In the genomic region with DNA sequence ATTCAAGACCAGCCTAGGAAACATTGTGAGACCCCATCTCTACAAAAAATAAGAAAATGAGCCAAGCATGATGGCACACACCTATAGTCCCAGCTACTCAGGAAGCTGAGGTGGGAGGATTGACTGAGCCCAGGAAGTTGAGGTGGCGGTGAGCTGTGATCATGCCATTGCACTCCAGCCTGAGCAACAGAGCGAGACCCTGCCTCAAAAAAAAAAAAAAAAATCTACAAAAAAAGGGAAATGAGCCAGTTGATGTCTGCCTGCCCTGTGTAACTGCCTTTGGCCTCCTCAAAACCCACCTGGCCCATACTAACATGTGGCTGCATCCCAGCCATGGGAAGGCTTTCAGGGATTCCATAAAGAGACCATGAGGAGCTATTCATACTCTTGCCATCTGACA, we compare ENCODE assay signal across 13 cellular contexts. TPM values are rescaled to one million over a fixed set of nuclear protein-coding genes. Genes with fewer than 3 reads are reported as not detected.
DNase-seq lines count a peak whose midpoint lies in the region; ATAC-seq and TF ChIP-seq lines count a peak whose summit lies in the region.
"Had no signal": no experiment of that assay in that cellular context is flagged by ENCODE, and none has a peak within 500 bp of the region (broad histone marks: within the 10 kb centered on the region; RNA-seq: fewer than 3 reads in every experiment).

No MANE protein-coding gene starts in this region.

- H3K9me3 Mint-ChIP-seq in IgD-negative memory B cell (no peaks in the 10 kb centered on the region), memory B cell (no peaks in the 10 kb centered on the region)
- no peaks in the 10 kb centered on the region for H3K9me3 Mint-ChIP-seq in activated CD8-positive, alpha-beta T cell treated with anti-CD3 and anti-CD28 coated beads, Interleukin-2, amount 10 ng/mL, durations not matched to agents 7 days and 5 days (ENCODE audit: insufficient read depth)

- ATAC-seq in activated CD8-positive, alpha-beta T cell treated with anti-CD3 and anti-CD28 coated beads, Interleukin-2, amount 10 ng/mL, durations not matched to agents 7 days and 5 days: no peak
- ATAC-seq in memory B cell (ENCODE audit: low read depth) (peak; percentile 34), HG03457 (IDR thresholded peaks at IDR 0.05; ENCODE audit: unreplicated experiment) (no peak), right lobe of liver (no peak)
- ATAC-seq: pancreas had no signal

- TF ChIP-seq CTCF in testis (IDR thresholded peaks at IDR 0.05) (no peak), right lobe of liver (IDR thresholded peaks at IDR 0.05) (no peak)

- peak overlapping the region in 1 of 11 experiments; percentile 10; a peak in 1 of 22 replicates for H3K27ac ChIP-seq in BLaER1 treated with 17β-estradiol and CSF1 and Interleukin-3, amounts not matched to agents 10 nM and 100 nM
- no peak overlapping the region for H3K27ac ChIP-seq in testis
- no peak overlapping the region for H3K27ac ChIP-seq in right lobe of liver
- H3K27ac ChIP-seq: pancreas had no signal

- peak overlapping the region; percentile 38 to 86 (median 72) for H3K4me3 Mint-ChIP-seq in IgD-negative memory B cell
- peak overlapping the region; percentile 48 for H3K4me3 Mint-ChIP-seq in activated CD8-positive, alpha-beta T cell treated with anti-CD3 and anti-CD28 coated beads, Interleukin-2, amount 10 ng/mL, durations not matched to agents 7 days and 5 days
- H3K4me3 Mint-ChIP-seq in memory B cell: peak overlapping the region; percentile 52

- H3K9me3 ChIP-seq in BLaER1 treated with 17β-estradiol and CSF1 and Interleukin-3, amounts not matched to agents 10 nM and 100 nM (replicated peaks in 1 of 11): no peaks in the 10 kb centered on the region
- H3K9me3 ChIP-seq in testis (no peaks in the 10 kb centered on the region), right lobe of liver (no peaks in the 10 kb centered on the region)
- H3K9me3 ChIP-seq: pancreas had no signal

- H3K4me1 Mint-ChIP-seq in IgD-negative memory B cell: peaks cover 34 to 54% (median 35%) of the 10 kb centered on the region in 3 donors
- peaks cover 59% of the 10 kb centered on the region for H3K4me1 Mint-ChIP-seq in activated CD8-positive, alpha-beta T cell treated with anti-CD3 and anti-CD28 coated beads, Interleukin-2, amount 10 ng/mL, durations not matched to agents 7 days and 5 days (ENCODE audit: low read depth)
- H3K4me1 Mint-ChIP-seq in memory B cell: peaks cover 40% of the 10 kb centered on the region

- H3K4me1 ChIP-seq in BLaER1 treated with 17β-estradiol and CSF1 and Interleukin-3, amounts not matched to agents 10 nM and 100 nM: peaks cover 57 to 62% (median 58%) of the 10 kb centered on the region in 10 experiments
- peaks cover 12% of the 10 kb centered on the region for H3K4me1 ChIP-seq in testis
- H3K4me1 ChIP-seq in right lobe of liver: peaks cover 0 to 25% (median 6%) of the 10 kb centered on the region in 4 donors

- H3K9ac ChIP-seq in BLaER1 treated with 17β-estradiol and CSF1 and Interleukin-3, amounts not matched to agents 10 nM and 100 nM: peak overlapping the region in 1 of 11 experiments; percentile 21; a peak in 1 of 22 replicates

- peaks cover 59 to 83% (median 71%) of the 10 kb centered on the region in 11 experiments for H3K36me3 ChIP-seq in BLaER1 treated with 17β-estradiol and CSF1 and Interleukin-3, amounts not matched to agents 10 nM and 100 nM
- H3K36me3 ChIP-seq in testis (ENCODE audit: low read depth, missing control alignments) (no peaks in the 10 kb centered on the region), right lobe of liver (peaks cover 0 to 44% (median 8%) of the 10 kb centered on the region in 4 donors)
- H3K36me3 ChIP-seq: pancreas had no signal

- POLR2A ChIA-PET in activated CD8-positive, alpha-beta T cell treated with anti-CD3 and anti-CD28 coated beads, Interleukin-2, amount 10 ng/mL, durations not matched to agents 7 days and 5 days (lab: Charles Lee): interaction anchor here (0.8 to 1.5 kb wide), 3 partner anchors 13 to 83 kb away, joined by 3 to 8 read pairs (median 4); a partner anchor contains a TSS

- H4K20me1 ChIP-seq in BLaER1 treated with 17β-estradiol and CSF1 and Interleukin-3, amounts not matched to agents 10 nM and 100 nM: peaks cover 46 to 66% (median 61%) of the 10 kb centered on the region in 11 experiments

- H3K27me3 Mint-ChIP-seq in IgD-negative memory B cell (no peaks in the 10 kb centered on the region), memory B cell (no peaks in the 10 kb centered on the region)
- H3K27me3 Mint-ChIP-seq in activated CD8-positive, alpha-beta T cell treated with anti-CD3 and anti-CD28 coated beads, Interleukin-2, amount 10 ng/mL, durations not matched to agents 7 days and 5 days (ENCODE audit: low read depth): no peaks in the 10 kb centered on the region

- H3K27ac Mint-ChIP-seq in IgD-negative memory B cell: peak overlapping the region; percentile 28 to 85 (median 73)
- peak overlapping the region; percentile 84 for H3K27ac Mint-ChIP-seq in activated CD8-positive, alpha-beta T cell treated with anti-CD3 and anti-CD28 coated beads, Interleukin-2, amount 10 ng/mL, durations not matched to agents 7 days and 5 days
- H3K27ac Mint-ChIP-seq in memory B cell: peak overlapping the region; percentile 31

- DNase-seq in activated CD8-positive, alpha-beta T cell treated with anti-CD3 and anti-CD28 coated beads, Interleukin-2, amount 10 ng/mL, durations not matched to agents 7 days and 5 days: peak; percentile 61
- DNase-seq in memory B cell (ENCODE audit: low spot score in 2 of 2): peak; percentile 37 to 62
- DNase-seq in testis: no peak
- DNase-seq in right lobe of liver: no peak
- DNase-seq in A172 (ENCODE audit: low spot score): no peak
- DNase-seq: aorta, dermis blood vessel endothelial cell, NCI-H1092, NCI-H226, pancreas had no signal

- TF ChIP-seq POLR2A in testis (IDR thresholded peaks at IDR 0.05) (no peak), right lobe of liver (IDR thresholded peaks at IDR 0.05) (no peak)

- WGBS in testis, 2 donors: 95 to 100% methylated on average over 2 of the region's 2 CpGs
- WGBS in right lobe of liver (ENCODE audit: insufficient coverage, low coverage, low lambda C conversion rate, missing lambda C conversion rate): 83% methylated on average over 1 of the region's 2 CpGs

- intact Hi-C loops in testis (cut with DNase I; ENCODE audit: low total_unique reads) (no loop called here), right lobe of liver (cut with DNase I) (loop anchor here in 1 of 2 donors (10.0 kb wide), 1 partner anchor 127 kb away; no protein-coding TSS in a partner anchor)

- H3K36me3 Mint-ChIP-seq in IgD-negative memory B cell (peaks cover 11% of the 10 kb centered on the region), memory B cell (peaks cover 11% of the 10 kb centered on the region)
- peaks cover 66% of the 10 kb centered on the region for H3K36me3 Mint-ChIP-seq in activated CD8-positive, alpha-beta T cell treated with anti-CD3 and anti-CD28 coated beads, Interleukin-2, amount 10 ng/mL, durations not matched to agents 7 days and 5 days (ENCODE audit: low read depth)

- no peaks in the 10 kb centered on the region for H3K27me3 ChIP-seq in BLaER1 treated with 17β-estradiol and CSF1 and Interleukin-3, amounts not matched to agents 10 nM and 100 nM
- no peaks in the 10 kb centered on the region for H3K27me3 ChIP-seq in testis
- no peaks in the 10 kb centered on the region for H3K27me3 ChIP-seq in right lobe of liver
- H3K27me3 ChIP-seq: pancreas had no signal

- CTCF ChIA-PET in activated CD8-positive, alpha-beta T cell treated with anti-CD3 and anti-CD28 coated beads, Interleukin-2, amount 10 ng/mL, durations not matched to agents 7 days and 5 days (lab: Charles Lee): interaction anchor here (0.6 to 6.1 kb wide), 7 partner anchors 9 to 316 kb away, joined by 3 to 43 read pairs (median 4); no protein-coding TSS in a partner anchor

- peak overlapping the region; percentile 72 to 99 (median 96) for H3K4me2 ChIP-seq in BLaER1 treated with 17β-estradiol and CSF1 and Interleukin-3, amounts not matched to agents 10 nM and 100 nM

- H3K4me3 ChIP-seq in BLaER1 treated with 17β-estradiol and CSF1 and Interleukin-3, amounts not matched to agents 10 nM and 100 nM: no peak overlapping the region
- H3K4me3 ChIP-seq in testis: no peak overlapping the region
- no peak overlapping the region for H3K4me3 ChIP-seq in right lobe of liver
- H3K4me3 ChIP-seq: pancreas had no signal

RNA-seq across cellular contexts. Expression of a gene that starts 4.5 kb away (rescaled TPM):
- polyA plus RNA-seq in IgD-negative memory B cell (10.9 TPM), testis (ENCODE audit: insufficient read depth, low read depth, low replicate concordance) (23.5 TPM)
- total RNA-seq in activated CD8-positive, alpha-beta T cell treated with anti-CD3 and anti-CD28 coated beads, Interleukin-2, amount 10 ng/mL, durations not matched to agents 7 days and 5 days: 10 to 100 TPM; 25.9 to 30.5 TPM
- total RNA-seq in testis (10 to 100 TPM; 23.0 to 25.2 TPM), right lobe of liver (10 to 100 TPM; 15.1 to 38.4 (median 22.7) TPM)
- total RNA-seq in A172 (2014; rRNA removed; shearing (Covaris generic)): 3.7 and 8.8 TPM in 2 replicates

RNA-seq across cellular contexts. Expression of a gene that starts 4.8 kb away (rescaled TPM):
- polyA plus RNA-seq in IgD-negative memory B cell (not detected), testis (ENCODE audit: insufficient read depth, low read depth, low replicate concordance) (93.7 TPM)
- under 1 TPM; 0.47 to 0.63 TPM for total RNA-seq in activated CD8-positive, alpha-beta T cell treated with anti-CD3 and anti-CD28 coated beads, Interleukin-2, amount 10 ng/mL, durations not matched to agents 7 days and 5 days
- total RNA-seq in testis (10 to 100 TPM; 31.3 to 40.4 TPM), right lobe of liver (1 to 10 TPM in 3 of 6 experiments, under 1 TPM in 3; 0.42 to 1.2 (median 0.99) TPM)
- 0.05 and 0.55 TPM in 2 replicates for total RNA-seq in A172 (2014; rRNA removed; shearing (Covaris generic))

RNA-seq across cellular contexts. Expression of a gene that starts 40.2 kb away (rescaled TPM):
- polyA plus RNA-seq in IgD-negative memory B cell: 101 TPM
- 10 to 100 TPM; 50.2 to 52.4 TPM for total RNA-seq in activated CD8-positive, alpha-beta T cell treated with anti-CD3 and anti-CD28 coated beads, Interleukin-2, amount 10 ng/mL, durations not matched to agents 7 days and 5 days
- total RNA-seq in testis: 10 to 100 TPM; 56.8 to 59.7 TPM
- polyA plus RNA-seq in testis (ENCODE audit: insufficient read depth, low read depth, low replicate concordance): 24.0 TPM
- total RNA-seq in right lobe of liver: 10 to 100 TPM in 4 of 6 experiments, 1 to 10 TPM in 2; 8.9 to 23.9 (median 11.7) TPM
- 21.4 and 21.6 TPM in 2 replicates for total RNA-seq in A172 (2014; rRNA removed; shearing (Covaris generic))

RNA-seq across cellular contexts. Expression of a gene that starts 44.8 kb away (rescaled TPM):
- polyA plus RNA-seq in IgD-negative memory B cell: 111 TPM
- 100 to 1,000 TPM; 125 to 134 TPM for total RNA-seq in activated CD8-positive, alpha-beta T cell treated with anti-CD3 and anti-CD28 coated beads, Interleukin-2, amount 10 ng/mL, durations not matched to agents 7 days and 5 days
- 100 to 1,000 TPM; 239 to 297 TPM for total RNA-seq in testis
- 121 TPM for polyA plus RNA-seq in testis (ENCODE audit: insufficient read depth, low read depth, low replicate concordance)
- 10 to 100 TPM; 23.4 to 67.8 (median 33.9) TPM for total RNA-seq in right lobe of liver
- total RNA-seq in A172 (2014; rRNA removed; shearing (Covaris generic)): 68.5 and 72.4 TPM in 2 replicates

RNA-seq across cellular contexts. Expression of a gene that starts 45.6 kb away (rescaled TPM):
- polyA plus RNA-seq in IgD-negative memory B cell (13.4 TPM), testis (ENCODE audit: insufficient read depth, low read depth, low replicate concordance) (108 TPM)
- 10 to 100 TPM; 58.9 to 63.6 TPM for total RNA-seq in activated CD8-positive, alpha-beta T cell treated with anti-CD3 and anti-CD28 coated beads, Interleukin-2, amount 10 ng/mL, durations not matched to agents 7 days and 5 days
- total RNA-seq in testis (100 to 1,000 TPM; 115 to 154 TPM), right lobe of liver (10 to 100 TPM; 12.2 to 21.1 (median 18.2) TPM)
- 25.5 and 27.9 TPM in 2 replicates for total RNA-seq in A172 (2014; rRNA removed; shearing (Covaris generic))

Comparison
In these comparisons a context has a peak if more than half of its experiments do, and no peak if none do; other contexts are left out.
1. H3K27ac Mint-ChIP-seq: peak in every context shown above with its lines; median percentile 84 in activated CD8-positive, alpha-beta T cell treated with anti-CD3 and anti-CD28 coated beads, Interleukin-2, amount 10 ng/mL, durations not matched to agents 7 days and 5 days; 73 in IgD-negative memory B cell; 31 in memory B cell.
2. DNase-seq: peak in activated CD8-positive, alpha-beta T cell treated with anti-CD3 and anti-CD28 coated beads, Interleukin-2, amount 10 ng/mL, durations not matched to agents 7 days and 5 days (single experiment) and memory B cell (2 of 2); none in testis (single experiment), right lobe of liver (0 of 3) and A172 (single experiment).
3. RNA of a gene that starts 4.8 kb away (total RNA-seq): 31.3 to 40.4 TPM in testis; 0.42 to 1.2 TPM in right lobe of liver, 0.47 to 0.63 TPM in activated CD8-positive, alpha-beta T cell treated with anti-CD3 and anti-CD28 coated beads, Interleukin-2, amount 10 ng/mL, durations not matched to agents 7 days and 5 days and 0.05 to 0.55 TPM in A172; every median in the first group is over 10 times any median in the second.
4. Peak in every context shown above with its lines, with median percentiles within 50 percentile points of each other: H3K4me3 Mint-ChIP-seq.